13 cellular contexts compared by ENCODE assay signal in the genomic region with DNA sequence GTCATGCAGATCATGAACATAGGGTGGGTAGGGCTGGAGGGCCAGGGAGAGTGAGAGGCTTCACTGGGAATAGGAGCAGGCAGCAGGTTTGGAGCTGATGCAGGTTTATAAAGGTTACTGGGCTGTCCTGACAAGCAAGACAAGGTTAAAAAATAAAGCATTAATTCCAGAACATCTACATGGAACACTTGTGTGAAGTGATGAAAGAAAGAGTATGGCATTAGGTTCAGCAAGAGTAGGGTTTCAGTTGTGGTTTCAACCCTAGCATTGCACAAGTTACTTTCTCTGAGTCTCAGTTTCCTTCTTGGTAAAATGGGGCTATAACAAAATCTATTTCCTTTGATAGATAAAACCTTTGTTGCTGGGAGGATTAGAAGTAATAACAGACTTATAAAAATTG.
A peak's percentile ranks its signal among the peaks of the same experiment; 100 is the strongest.
DNase-seq lines count a peak whose midpoint lies in the region; ATAC-seq and TF ChIP-seq lines count a peak whose summit lies in the region.
"Had no signal": no experiment of that assay in that cellular context is flagged by ENCODE, and none has a peak within 500 bp of the region (broad histone marks: within the 10 kb centered on the region; RNA-seq: fewer than 3 reads in every experiment).

No MANE protein-coding gene starts in this region.

- H3K9me3 ChIP-seq in HAP-1: no peaks in the 10 kb centered on the region; the same call in 1 of the 2 replicates
- H3K9me3 ChIP-seq in spleen: peaks cover 0 to 14% (median 9%) of the 10 kb centered on the region in 8 donors

- TF ChIP-seq CTCF in foreskin keratinocyte (conservative IDR thresholded peaks at IDR 0.05): no peak
- TF ChIP-seq CTCF in spleen (IDR thresholded peaks at IDR 0.05 in 8 of 11, conservative IDR thresholded peaks at IDR 0.05 in 3 of 11): no peak

- DNase-seq in activated CD4-positive, CD25-positive, alpha-beta regulatory T cell treated with anti-CD3 and anti-CD28 coated beads, Interleukin-2, amount 50 U/mL, for 72 hours: no peak
- DNase-seq in foreskin keratinocyte (no peak), HAP-1 (ENCODE audit: low spot score in 2 of 2) (no peak), spleen (no peak)
- DNase-seq in effector CD4-positive, alpha-beta T cell: no peak
- DNase-seq: central memory CD4-positive, alpha-beta T cell; DMS 273 treated with DMSO at 0.1 percent for 48 hours; islet precursor cell; NCI-H2029 had no signal

- no peak for TF ChIP-seq POLR2A in spleen (IDR thresholded peaks at IDR 0.05)

- no peaks in the 10 kb centered on the region for H3K27me3 ChIP-seq in foreskin keratinocyte
- no peaks in the 10 kb centered on the region for H3K27me3 ChIP-seq in HAP-1 (ENCODE audit: low read depth)
- no peaks in the 10 kb centered on the region for H3K27me3 ChIP-seq in spleen (replicated peaks in 1 of 7)

- intact Hi-C loops in spleen (cut with DNase I; ENCODE audit: low total_unique reads): no loop called here

- H3K27ac ChIP-seq in foreskin keratinocyte (no peak overlapping the region), spleen (no peak overlapping the region)

- no peak overlapping the region for H3K4me3 ChIP-seq in HAP-1
- no peak overlapping the region for H3K4me3 ChIP-seq in spleen
- H3K4me3 ChIP-seq: skin epidermis had no signal

- H3K4me1 ChIP-seq in foreskin keratinocyte (peaks cover 19% of the 10 kb centered on the region), HAP-1 (peaks cover 3% of the 10 kb centered on the region; the same call in 1 of the 2 replicates), spleen (peaks cover 0 to 7% (median 0%) of the 10 kb centered on the region in 6 donors)

- no peaks in the 10 kb centered on the region for H3K36me3 ChIP-seq in HAP-1 (replicated peaks)
- H3K36me3 ChIP-seq in spleen: no peaks in the 10 kb centered on the region

- ATAC-seq in activated CD4-positive, CD25-positive, alpha-beta regulatory T cell treated with anti-CD3 and anti-CD28 coated beads, Interleukin-2, amount 50 U/mL, for 24 hours: peak; percentile 53 to 56
- peak; percentile 90 for ATAC-seq in GM21619 (IDR thresholded peaks at IDR 0.05; ENCODE audit: unreplicated experiment)
- ATAC-seq in HG03378 (IDR thresholded peaks at IDR 0.05; ENCODE audit: unreplicated experiment): peak; percentile 66
- peak; percentile 21 for ATAC-seq in foreskin keratinocyte

- in situ Hi-C loops in HAP-1 (cut with MboI; ENCODE audit: low sequenced_read_pairs): no loop called here

Comparison
In these comparisons a context has a peak if more than half of its experiments do, and no peak if none do; other contexts are left out.
1. ATAC-seq: peak in every context shown above with its lines; median percentile 90 in GM21619; 66 in HG03378; 54 in activated CD4-positive, CD25-positive, alpha-beta regulatory T cell treated with anti-CD3 and anti-CD28 coated beads, Interleukin-2, amount 50 U/mL, for 24 hours; 21 in foreskin keratinocyte.